ENCODE assay signal across 1 cellular context in genomic region chr9:133135193-133135745, GRCh38.
TF ChIP-seq lines count a peak whose summit lies in the region.

No MANE protein-coding gene starts in this region.

TF ChIP-seq in SK-N-SH, 30 proteins besides CTCF, POLR2A, EP300 and RAD21 (continued from another document):
- TF ChIP-seq IRF3 (IDR thresholded peaks at IDR 0.05; ENCODE audit: low read depth, low read length) (no peak), USF1 (IDR thresholded peaks at IDR 0.05; ENCODE audit: borderline replicate concordance, low read depth) (no peak), YY1 (IDR thresholded peaks at IDR 0.05; ENCODE audit: low read depth) (no peak), ELF1 (IDR thresholded peaks at IDR 0.05) (no peak)
